In genomic region chr1:40096977-40097782, GRCh38 we compare ENCODE assay signal across 1 cellular context.
A peak's percentile ranks its signal among the peaks of the same experiment; 100 is the strongest.
TF ChIP-seq lines count a peak whose summit lies in the region.

Gene PPT1 (minus strand): TSS chr1:40097252. CDS start chr1:40097238, 14 bp downstream.

TF ChIP-seq in K562, 482 proteins besides CTCF, POLR2A, EP300 and RAD21 (continued from another document and continues in another):
- TF ChIP-seq, protein P1, sequence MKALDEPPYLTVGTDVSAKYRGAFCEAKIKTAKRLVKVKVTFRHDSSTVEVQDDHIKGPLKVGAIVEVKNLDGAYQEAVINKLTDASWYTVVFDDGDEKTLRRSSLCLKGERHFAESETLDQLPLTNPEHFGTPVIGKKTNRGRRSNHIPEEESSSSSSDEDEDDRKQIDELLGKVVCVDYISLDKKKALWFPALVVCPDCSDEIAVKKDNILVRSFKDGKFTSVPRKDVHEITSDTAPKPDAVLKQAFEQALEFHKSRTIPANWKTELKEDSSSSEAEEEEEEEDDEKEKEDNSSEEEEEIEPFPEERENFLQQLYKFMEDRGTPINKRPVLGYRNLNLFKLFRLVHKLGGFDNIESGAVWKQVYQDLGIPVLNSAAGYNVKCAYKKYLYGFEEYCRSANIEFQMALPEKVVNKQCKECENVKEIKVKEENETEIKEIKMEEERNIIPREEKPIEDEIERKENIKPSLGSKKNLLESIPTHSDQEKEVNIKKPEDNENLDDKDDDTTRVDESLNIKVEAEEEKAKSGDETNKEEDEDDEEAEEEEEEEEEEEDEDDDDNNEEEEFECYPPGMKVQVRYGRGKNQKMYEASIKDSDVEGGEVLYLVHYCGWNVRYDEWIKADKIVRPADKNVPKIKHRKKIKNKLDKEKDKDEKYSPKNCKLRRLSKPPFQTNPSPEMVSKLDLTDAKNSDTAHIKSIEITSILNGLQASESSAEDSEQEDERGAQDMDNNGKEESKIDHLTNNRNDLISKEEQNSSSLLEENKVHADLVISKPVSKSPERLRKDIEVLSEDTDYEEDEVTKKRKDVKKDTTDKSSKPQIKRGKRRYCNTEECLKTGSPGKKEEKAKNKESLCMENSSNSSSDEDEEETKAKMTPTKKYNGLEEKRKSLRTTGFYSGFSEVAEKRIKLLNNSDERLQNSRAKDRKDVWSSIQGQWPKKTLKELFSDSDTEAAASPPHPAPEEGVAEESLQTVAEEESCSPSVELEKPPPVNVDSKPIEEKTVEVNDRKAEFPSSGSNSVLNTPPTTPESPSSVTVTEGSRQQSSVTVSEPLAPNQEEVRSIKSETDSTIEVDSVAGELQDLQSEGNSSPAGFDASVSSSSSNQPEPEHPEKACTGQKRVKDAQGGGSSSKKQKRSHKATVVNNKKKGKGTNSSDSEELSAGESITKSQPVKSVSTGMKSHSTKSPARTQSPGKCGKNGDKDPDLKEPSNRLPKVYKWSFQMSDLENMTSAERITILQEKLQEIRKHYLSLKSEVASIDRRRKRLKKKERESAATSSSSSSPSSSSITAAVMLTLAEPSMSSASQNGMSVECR (CRISPR knock-in tag; IDR thresholded peaks at IDR 0.05), result peak; percentile 94
- peak; percentile 62 for TF ChIP-seq SP1 (CRISPR knock-in tag; IDR thresholded peaks at IDR 0.05)
- no peak for TF ChIP-seq ZNF655 (CRISPR knock-in tag; IDR thresholded peaks at IDR 0.05)
- TF ChIP-seq, protein P2, sequence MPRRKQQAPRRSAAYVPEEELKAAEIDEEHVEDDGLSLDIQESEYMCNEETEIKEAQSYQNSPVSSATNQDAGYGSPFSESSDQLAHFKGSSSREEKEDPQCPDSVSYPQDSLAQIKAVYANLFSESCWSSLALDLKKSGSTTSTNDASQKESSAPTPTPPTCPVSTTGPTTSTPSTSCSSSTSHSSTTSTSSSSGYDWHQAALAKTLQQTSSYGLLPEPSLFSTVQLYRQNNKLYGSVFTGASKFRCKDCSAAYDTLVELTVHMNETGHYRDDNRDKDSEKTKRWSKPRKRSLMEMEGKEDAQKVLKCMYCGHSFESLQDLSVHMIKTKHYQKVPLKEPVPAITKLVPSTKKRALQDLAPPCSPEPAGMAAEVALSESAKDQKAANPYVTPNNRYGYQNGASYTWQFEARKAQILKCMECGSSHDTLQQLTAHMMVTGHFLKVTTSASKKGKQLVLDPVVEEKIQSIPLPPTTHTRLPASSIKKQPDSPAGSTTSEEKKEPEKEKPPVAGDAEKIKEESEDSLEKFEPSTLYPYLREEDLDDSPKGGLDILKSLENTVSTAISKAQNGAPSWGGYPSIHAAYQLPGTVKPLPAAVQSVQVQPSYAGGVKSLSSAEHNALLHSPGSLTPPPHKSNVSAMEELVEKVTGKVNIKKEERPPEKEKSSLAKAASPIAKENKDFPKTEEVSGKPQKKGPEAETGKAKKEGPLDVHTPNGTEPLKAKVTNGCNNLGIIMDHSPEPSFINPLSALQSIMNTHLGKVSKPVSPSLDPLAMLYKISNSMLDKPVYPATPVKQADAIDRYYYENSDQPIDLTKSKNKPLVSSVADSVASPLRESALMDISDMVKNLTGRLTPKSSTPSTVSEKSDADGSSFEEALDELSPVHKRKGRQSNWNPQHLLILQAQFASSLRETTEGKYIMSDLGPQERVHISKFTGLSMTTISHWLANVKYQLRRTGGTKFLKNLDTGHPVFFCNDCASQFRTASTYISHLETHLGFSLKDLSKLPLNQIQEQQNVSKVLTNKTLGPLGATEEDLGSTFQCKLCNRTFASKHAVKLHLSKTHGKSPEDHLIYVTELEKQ (CRISPR knock-in tag; IDR thresholded peaks at IDR 0.05), result no peak
- peak; percentile 66; the same call in 1 of the 2 replicates for TF ChIP-seq ZNF589 (CRISPR knock-in tag; IDR thresholded peaks at IDR 0.05; ENCODE audit: low read depth)
- TF ChIP-seq, protein P3, sequence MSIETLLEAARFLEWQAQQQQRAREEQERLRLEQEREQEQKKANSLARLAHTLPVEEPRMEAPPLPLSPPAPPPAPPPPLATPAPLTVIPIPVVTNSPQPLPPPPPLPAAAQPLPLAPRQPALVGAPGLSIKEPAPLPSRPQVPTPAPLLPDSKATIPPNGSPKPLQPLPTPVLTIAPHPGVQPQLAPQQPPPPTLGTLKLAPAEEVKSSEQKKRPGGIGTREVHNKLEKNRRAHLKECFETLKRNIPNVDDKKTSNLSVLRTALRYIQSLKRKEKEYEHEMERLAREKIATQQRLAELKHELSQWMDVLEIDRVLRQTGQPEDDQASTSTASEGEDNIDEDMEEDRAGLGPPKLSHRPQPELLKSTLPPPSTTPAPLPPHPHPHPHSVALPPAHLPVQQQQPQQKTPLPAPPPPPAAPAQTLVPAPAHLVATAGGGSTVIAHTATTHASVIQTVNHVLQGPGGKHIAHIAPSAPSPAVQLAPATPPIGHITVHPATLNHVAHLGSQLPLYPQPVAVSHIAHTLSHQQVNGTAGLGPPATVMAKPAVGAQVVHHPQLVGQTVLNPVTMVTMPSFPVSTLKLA (conservative IDR thresholded peaks at IDR 0.05), result peak; percentile 79 to 91
- TF ChIP-seq, protein P4, sequence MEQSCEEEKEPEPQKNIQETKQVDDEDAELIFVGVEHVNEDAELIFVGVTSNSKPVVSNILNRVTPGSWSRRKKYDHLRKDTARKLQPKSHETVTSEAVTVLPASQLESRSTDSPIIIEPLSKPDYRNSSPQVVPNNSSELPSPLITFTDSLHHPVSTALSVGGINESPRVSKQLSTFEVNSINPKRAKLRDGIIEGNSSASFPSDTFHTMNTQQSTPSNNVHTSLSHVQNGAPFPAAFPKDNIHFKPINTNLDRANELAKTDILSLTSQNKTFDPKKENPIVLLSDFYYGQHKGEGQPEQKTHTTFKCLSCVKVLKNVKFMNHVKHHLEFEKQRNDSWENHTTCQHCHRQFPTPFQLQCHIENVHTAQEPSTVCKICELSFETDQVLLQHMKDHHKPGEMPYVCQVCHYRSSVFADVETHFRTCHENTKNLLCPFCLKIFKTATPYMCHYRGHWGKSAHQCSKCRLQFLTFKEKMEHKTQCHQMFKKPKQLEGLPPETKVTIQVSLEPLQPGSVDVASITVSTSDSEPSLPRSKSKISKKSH (CRISPR knock-in tag; IDR thresholded peaks at IDR 0.05), result no peak
- TF ChIP-seq, protein P5, sequence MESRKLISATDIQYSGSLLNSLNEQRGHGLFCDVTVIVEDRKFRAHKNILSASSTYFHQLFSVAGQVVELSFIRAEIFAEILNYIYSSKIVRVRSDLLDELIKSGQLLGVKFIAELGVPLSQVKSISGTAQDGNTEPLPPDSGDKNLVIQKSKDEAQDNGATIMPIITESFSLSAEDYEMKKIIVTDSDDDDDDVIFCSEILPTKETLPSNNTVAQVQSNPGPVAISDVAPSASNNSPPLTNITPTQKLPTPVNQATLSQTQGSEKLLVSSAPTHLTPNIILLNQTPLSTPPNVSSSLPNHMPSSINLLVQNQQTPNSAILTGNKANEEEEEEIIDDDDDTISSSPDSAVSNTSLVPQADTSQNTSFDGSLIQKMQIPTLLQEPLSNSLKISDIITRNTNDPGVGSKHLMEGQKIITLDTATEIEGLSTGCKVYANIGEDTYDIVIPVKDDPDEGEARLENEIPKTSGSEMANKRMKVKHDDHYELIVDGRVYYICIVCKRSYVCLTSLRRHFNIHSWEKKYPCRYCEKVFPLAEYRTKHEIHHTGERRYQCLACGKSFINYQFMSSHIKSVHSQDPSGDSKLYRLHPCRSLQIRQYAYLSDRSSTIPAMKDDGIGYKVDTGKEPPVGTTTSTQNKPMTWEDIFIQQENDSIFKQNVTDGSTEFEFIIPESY (CRISPR knock-in tag; IDR thresholded peaks at IDR 0.05), result peak; percentile 94
- no peak for TF ChIP-seq ZNF609 (CRISPR knock-in tag; IDR thresholded peaks at IDR 0.05; ENCODE audit: borderline replicate concordance)
- peak in 1 of 2 experiments; percentile 88 for TF ChIP-seq AFF1 (IDR thresholded peaks at IDR 0.05; ENCODE audit: low read depth in 1 of 2, partially characterized antibody in 2 of 2)
- TF ChIP-seq ZNF133 (CRISPR knock-in tag; IDR thresholded peaks at IDR 0.05), result no peak
- TF ChIP-seq ZNF324 (CRISPR knock-in tag; IDR thresholded peaks at IDR 0.05), result no peak
- TF ChIP-seq BRCA1 (IDR thresholded peaks at IDR 0.05), result no peak
- TF ChIP-seq BRCA1 (CRISPR knock-in tag; IDR thresholded peaks at IDR 0.05), result peak; percentile 92; the same call in 1 of the 2 replicates
- TF ChIP-seq POLR2H (tag; IDR thresholded peaks at IDR 0.05; ENCODE audit: low read depth), result peak; percentile 44; the same call in 1 of the 2 replicates
